9 cellular contexts compared by ENCODE assay signal in genomic region chr17:36608794-36609497, GRCh38. TPM values are rescaled to one million over a fixed set of nuclear protein-coding genes. Genes with fewer than 3 reads are reported as not detected.
DNase-seq lines count a peak whose midpoint lies in the region; ATAC-seq lines count a peak whose summit lies in the region.
"Had no signal": no experiment of that assay in that cellular context is flagged by ENCODE, and none has a peak within 500 bp of the region (broad histone marks: within the 10 kb centered on the region; RNA-seq: fewer than 3 reads in every experiment).

No MANE protein-coding gene starts in this region.

- peaks cover 40% of the 10 kb centered on the region for H3K4me1 Mint-ChIP-seq in dendritic cell treated with granulocyte-macrophage colony-stimulating factor and Interleukin-4, amounts not matched to agents 40 ng/mL and 50 ng/mL, for 4 days (ENCODE audit: low read depth)

- H3K27me3 Mint-ChIP-seq in dendritic cell treated with granulocyte-macrophage colony-stimulating factor and Interleukin-4, amounts not matched to agents 40 ng/mL and 50 ng/mL, for 4 days, result peaks cover 2% of the 10 kb centered on the region
- H3K27me3 Mint-ChIP-seq: activated naive CD4-positive, alpha-beta T cell treated with anti-CD3 and anti-CD28 coated beads, Interleukin-2, amount 50 U/mL, for 24 hours had no signal

- no peaks in the 10 kb centered on the region for H3K9me3 Mint-ChIP-seq in dendritic cell treated with granulocyte-macrophage colony-stimulating factor and Interleukin-4, amounts not matched to agents 40 ng/mL and 50 ng/mL, for 4 days
- H3K9me3 Mint-ChIP-seq: activated naive CD4-positive, alpha-beta T cell treated with anti-CD3 and anti-CD28 coated beads, Interleukin-2, amount 50 U/mL, for 24 hours had no signal

- no peak overlapping the region for H3K9ac ChIP-seq in GM23248
- no peak overlapping the region for H3K9ac ChIP-seq in mesendoderm (ENCODE audit: low read length)

- H4K20me1 ChIP-seq in GM23248 (ENCODE audit: insufficient read depth), result no peaks in the 10 kb centered on the region

- H3K79me2 ChIP-seq in ACC112 (ENCODE audit: control insufficient read depth, insufficient read depth, low read length, unreplicated experiment), result peaks cover 3% of the 10 kb centered on the region
- peaks cover 25% of the 10 kb centered on the region for H3K79me2 ChIP-seq in GM23248 (ENCODE audit: insufficient read depth)
- peaks cover 3% of the 10 kb centered on the region for H3K79me2 ChIP-seq in mesendoderm (ENCODE audit: control insufficient read depth, insufficient read depth, low read length)

- in situ Hi-C loops in GM23248 (cut with MboI), result no loop called here

- no peak overlapping the region for H2AFZ ChIP-seq in ACC112 (ENCODE audit: low read length, unreplicated experiment)
- H2AFZ ChIP-seq in GM23248, result peak overlapping the region; percentile 10; the same call in 1 of the 2 replicates

- no peak for ATAC-seq in HG03565 (IDR thresholded peaks at IDR 0.05; ENCODE audit: unreplicated experiment)
- no peak for ATAC-seq in GM18511 (IDR thresholded peaks at IDR 0.05; ENCODE audit: unreplicated experiment)

- peaks cover 29% of the 10 kb centered on the region for H3K36me3 Mint-ChIP-seq in dendritic cell treated with granulocyte-macrophage colony-stimulating factor and Interleukin-4, amounts not matched to agents 40 ng/mL and 50 ng/mL, for 4 days (ENCODE audit: low read depth)
- H3K36me3 Mint-ChIP-seq: activated naive CD4-positive, alpha-beta T cell treated with anti-CD3 and anti-CD28 coated beads, Interleukin-2, amount 50 U/mL, for 24 hours had no signal

- no peak overlapping the region for H4K5ac ChIP-seq in mesendoderm (ENCODE audit: low read length)

- 53 to 58% methylated on average over 24 of the region's 24 CpGs for WGBS in GM23248 (ENCODE audit: low coverage in 1 of 2, low lambda C conversion rate in 2 of 2, missing lambda C conversion rate in 2 of 2), 2 experiments
- WGBS in mesendoderm (ENCODE audit: extremely low coverage, insufficient coverage, low lambda C conversion rate), result no CpG with 5 or more reads among the region's 24 CpGs

- no peaks in the 10 kb centered on the region for H3K9me2 ChIP-seq in GM23248 (ENCODE audit: insufficient read depth)

- no peaks in the 10 kb centered on the region for H3K9me3 ChIP-seq in GM23248 (ENCODE audit: low read depth)

- H4K8ac ChIP-seq in mesendoderm (ENCODE audit: low read depth, low read length), result no peak overlapping the region

- H3K4me2 ChIP-seq in GM23248 (ENCODE audit: unreplicated experiment) (no peak overlapping the region), mesendoderm (ENCODE audit: low read length) (no peak overlapping the region)

- no peak overlapping the region for H3K18ac ChIP-seq in mesendoderm (ENCODE audit: low read length)

- intact Hi-C loops in dendritic cell treated with granulocyte-macrophage colony-stimulating factor and Interleukin-4, amounts not matched to agents 40 ng/mL and 50 ng/mL, for 4 days (cut with micrococcal nuclease), result loop anchor here (10.0 kb wide), 1 partner anchor 626 kb away; no protein-coding TSS in a partner anchor

- no peak overlapping the region for H2BK5ac ChIP-seq in mesendoderm (ENCODE audit: low read length)

- H3K36me3 ChIP-seq in ACC112 (ENCODE audit: insufficient read depth, low read length) (no peaks in the 10 kb centered on the region), GM23248 (ENCODE audit: low read depth) (no peaks in the 10 kb centered on the region), mesendoderm (ENCODE audit: control insufficient read depth, insufficient read depth, low read length) (no peaks in the 10 kb centered on the region)

- no peak overlapping the region for H2BK120ac ChIP-seq in mesendoderm (ENCODE audit: low read depth, low read length)

- H3K4me3 ChIP-seq in ACC112 (ENCODE audit: low read depth, low read length) (peak overlapping the region; percentile 37; the same call in 1 of the 2 replicates), GM23248 (no peak overlapping the region), mesendoderm (ENCODE audit: low read length) (no peak overlapping the region)

- H3K27ac ChIP-seq in ACC112 (ENCODE audit: low read depth, low read length), result no peak overlapping the region
- no peak overlapping the region for H3K27ac ChIP-seq in GM23248
- no peak overlapping the region for H3K27ac ChIP-seq in mesendoderm (ENCODE audit: low read depth, low read length)

- no peak overlapping the region for H2AK5ac ChIP-seq in mesendoderm (ENCODE audit: low read length)

- H3F3A ChIP-seq in GM23248 (ENCODE audit: insufficient read depth), result no peaks in the 10 kb centered on the region

- H3K4ac ChIP-seq in mesendoderm (ENCODE audit: low read depth, low read length), result no peak overlapping the region

- peaks cover 24% of the 10 kb centered on the region for H3K4me1 ChIP-seq in ACC112 (ENCODE audit: control insufficient read depth, insufficient read depth, low read length, unreplicated experiment)
- H3K4me1 ChIP-seq in GM23248 (ENCODE audit: insufficient read depth), result peaks cover 5% of the 10 kb centered on the region; the same call in 1 of the 2 replicates
- peaks cover 18% of the 10 kb centered on the region for H3K4me1 ChIP-seq in mesendoderm (ENCODE audit: control insufficient read depth, low read depth, low read length)

- H3K4me3 Mint-ChIP-seq in dendritic cell treated with granulocyte-macrophage colony-stimulating factor and Interleukin-4, amounts not matched to agents 40 ng/mL and 50 ng/mL, for 4 days, result peak overlapping the region; percentile 23
- H3K4me3 Mint-ChIP-seq: activated naive CD4-positive, alpha-beta T cell treated with anti-CD3 and anti-CD28 coated beads, Interleukin-2, amount 50 U/mL, for 24 hours had no signal

- no peak overlapping the region for H2BK15ac ChIP-seq in mesendoderm (replicated peaks; ENCODE audit: low read depth)

- H3K56ac ChIP-seq in mesendoderm (ENCODE audit: low read length), result no peak overlapping the region

- H3K23ac ChIP-seq in mesendoderm (ENCODE audit: low read length), result no peak overlapping the region

- H3K79me1 ChIP-seq in mesendoderm (ENCODE audit: low read length), result peaks cover 11% of the 10 kb centered on the region

- DNase-seq in GM23248 (peak; percentile 49), NCI-H748 treated with DMSO at 0.1 percent for 48 hours (lab: John Stamatoyannopoulos, UW) (peak; percentile 78), mesendoderm (peak; percentile 78), DMS79 treated with DMSO at 0.1 percent for 48 hours (lab: John Stamatoyannopoulos, UW) (no peak)

- H3K27ac Mint-ChIP-seq in dendritic cell treated with granulocyte-macrophage colony-stimulating factor and Interleukin-4, amounts not matched to agents 40 ng/mL and 50 ng/mL, for 4 days, result no peak overlapping the region
- H3K27ac Mint-ChIP-seq: activated naive CD4-positive, alpha-beta T cell treated with anti-CD3 and anti-CD28 coated beads, Interleukin-2, amount 50 U/mL, for 24 hours had no signal

- H3K27me3 ChIP-seq in ACC112 (ENCODE audit: insufficient read depth, low read length), result no peaks in the 10 kb centered on the region
- H3K27me3 ChIP-seq in GM23248 (replicated peaks; ENCODE audit: insufficient read depth), result no peaks in the 10 kb centered on the region
- no peaks in the 10 kb centered on the region for H3K27me3 ChIP-seq in mesendoderm (ENCODE audit: insufficient read depth, low read length, poor library complexity)

RNA-seq across cellular contexts. Expression of gene MRM1, which starts 7.6 kb away (rescaled TPM):
- total RNA-seq in GM23248 (2014; rRNA removed; shearing (Covaris generic)), result 5.9 TPM in 2 replicates
- 2.8 and 3.8 TPM in 2 replicates for polyA plus RNA-seq in GM23248 (2016; fragmentation: Nextera tagmentation; extraction: Ambion mirVana)
- 4.0 TPM for polyA plus RNA-seq in mesendoderm (2013, experiment 1 of 2)
- 4.0 TPM for polyA plus RNA-seq in mesendoderm (2013, experiment 2 of 2)

RNA-seq across cellular contexts. Expression of gene DHRS11, which starts 17.3 kb away (rescaled TPM):
- total RNA-seq in GM23248 (2014; rRNA removed; shearing (Covaris generic)), result 3.1 and 3.9 TPM in 2 replicates
- polyA plus RNA-seq in GM23248 (2016; fragmentation: Nextera tagmentation; extraction: Ambion mirVana), result 4.7 and 5.0 TPM in 2 replicates
- 15.6 TPM for polyA plus RNA-seq in mesendoderm (2013, experiment 1 of 2)
- 14.9 TPM for polyA plus RNA-seq in mesendoderm (2013, experiment 2 of 2)
